1 cellular context compared by ENCODE assay signal in genomic region chr9:131330814-131331600, GRCh38.
TF ChIP-seq lines count a peak whose summit lies in the region.

No MANE protein-coding gene starts in this region.

TF ChIP-seq in H1, 55 proteins besides CTCF, POLR2A, EP300 and RAD21 (continued from another document):
- TF ChIP-seq HDAC2 (IDR thresholded peaks at IDR 0.05; ENCODE audit: borderline replicate concordance in 1 of 2, low read depth in 2 of 2, low read length in 2 of 2) (peak; percentile 58 to 75; a peak in 1 of 4 replicates), KDM1A (IDR thresholded peaks at IDR 0.05; ENCODE audit: borderline replicate concordance, low read length) (no peak; the same call in 1 of the 2 replicates), NRF1 (IDR thresholded peaks at IDR 0.05; ENCODE audit: low read depth, low read length) (no peak), TAF7 (optimal IDR thresholded peaks at IDR 0.05; ENCODE audit: borderline replicate concordance, low read depth, low read length) (no peak), CEBPB (IDR thresholded peaks at IDR 0.05; ENCODE audit: low read depth, low read length) (no peak), POLR2AphosphoS5 (IDR thresholded peaks at IDR 0.05; ENCODE audit: low read depth, low read length) (no peak), RXRA (IDR thresholded peaks at IDR 0.05; ENCODE audit: insufficient read depth, low read depth, low read length) (no peak), SP2 (IDR thresholded peaks at IDR 0.05; ENCODE audit: low read length) (no peak), SIRT6 (IDR thresholded peaks at IDR 0.05; ENCODE audit: low read length) (no peak), RBBP5 (IDR thresholded peaks at IDR 0.05; ENCODE audit: borderline replicate concordance, low read depth, low read length) (no peak), HDAC6 (IDR thresholded peaks at IDR 0.05; ENCODE audit: low read depth, low read length) (no peak), NANOG (IDR thresholded peaks at IDR 0.05; ENCODE audit: insufficient read depth, low read depth, low read length, poor library complexity, severe bottlenecking) (peak; percentile 64), BRCA1 (IDR thresholded peaks at IDR 0.05; ENCODE audit: low read depth, low read length) (no peak), ATF3 (IDR thresholded peaks at IDR 0.05; ENCODE audit: insufficient read depth, low read depth, low read length) (no peak), POU5F1 (IDR thresholded peaks at IDR 0.05; ENCODE audit: low read depth, low read length) (no peak), TAF1 (IDR thresholded peaks at IDR 0.05; ENCODE audit: low read depth, low read length) (0 out of 2 replicates have a peak, but pooled peaks have one; percentile 10), BCL11A (IDR thresholded peaks at IDR 0.05; ENCODE audit: low read depth in 2 of 2, low read length in 2 of 2) (no peak), ATF2 (IDR thresholded peaks at IDR 0.05; ENCODE audit: low read length) (no peak), CHD7 (IDR thresholded peaks at IDR 0.05; ENCODE audit: insufficient replicate concordance, low read length) (no peak), CHD1 (IDR thresholded peaks at IDR 0.05; ENCODE audit: low read depth, low read length) (no peak), CREB1 (IDR thresholded peaks at IDR 0.05) (no peak), TBP (IDR thresholded peaks at IDR 0.05; ENCODE audit: low read depth, low read length) (no peak), SP1 (IDR thresholded peaks at IDR 0.05; ENCODE audit: low read depth, low read length) (peak; percentile 65), ASH2L (IDR thresholded peaks at IDR 0.05; ENCODE audit: low read length) (peak; percentile 24), TEAD4 (IDR thresholded peaks at IDR 0.05; ENCODE audit: low read depth, low read length) (peak; percentile 96), E2F6 (IDR thresholded peaks at IDR 0.05) (peak; percentile 52; the same call in 1 of the 2 replicates), EZH2 (IDR thresholded peaks at IDR 0.05; ENCODE audit: low read depth, low read length, severe bottlenecking) (no peak), GTF2F1 (IDR thresholded peaks at IDR 0.05; ENCODE audit: borderline replicate concordance, low read depth, low read length) (no peak), PHF8 (conservative IDR thresholded peaks at IDR 0.05; ENCODE audit: low read depth, low read length) (no peak), TCF12 (IDR thresholded peaks at IDR 0.05; ENCODE audit: low read depth, low read length) (peak; percentile 86), CBX8 (IDR thresholded peaks at IDR 0.05; ENCODE audit: borderline replicate concordance, low read depth, low read length) (no peak), SRF (IDR thresholded peaks at IDR 0.05; ENCODE audit: low read depth, low read length) (peak; percentile 44; the same call in 1 of the 2 replicates), SIX5 (IDR thresholded peaks at IDR 0.05; ENCODE audit: low read depth, low read length) (no peak), ZNF274 (IDR thresholded peaks at IDR 0.05; ENCODE audit: borderline replicate concordance, extremely low read depth, low read length) (no peak), USF2 (IDR thresholded peaks at IDR 0.05; ENCODE audit: low read length) (no peak), CTBP2 (IDR thresholded peaks at IDR 0.05; ENCODE audit: borderline replicate concordance, insufficient read depth, insufficient read length, low read length) (peak; percentile 77), RNF2 (IDR thresholded peaks at IDR 0.05; ENCODE audit: borderline replicate concordance, low read depth, low read length, missing control alignments, poor library complexity, severe bottlenecking) (no peak), BACH1 (IDR thresholded peaks at IDR 0.05; ENCODE audit: low read length) (no peak), MAFK (IDR thresholded peaks at IDR 0.05; ENCODE audit: low read depth, low read length) (no peak), JUND (IDR thresholded peaks at IDR 0.05; ENCODE audit: low read length) (no peak), YY1 (IDR thresholded peaks at IDR 0.05; ENCODE audit: low read depth, low read length) (0 out of 2 replicates have a peak, but pooled peaks have one; percentile 55), CHD2 (IDR thresholded peaks at IDR 0.05; ENCODE audit: low read length) (0 out of 2 replicates have a peak, but pooled peaks have one; percentile 48), FOSL1 (IDR thresholded peaks at IDR 0.05; ENCODE audit: insufficient read depth, low read depth, low read length) (no peak), SIN3A (conservative IDR thresholded peaks at IDR 0.05 in 1 of 2, IDR thresholded peaks at IDR 0.05 in 1 of 2; ENCODE audit: low read depth in 1 of 2, low read length in 2 of 2) (peak in 1 of 2 experiments; percentile 58; a peak in 1 of 4 replicates)
